ENCODE assay signal across 8 cellular contexts in genomic region chr13:40060318-40061007, GRCh38.
A peak's percentile ranks its signal among the peaks of the same experiment; 100 is the strongest.
DNase-seq lines count a peak whose midpoint lies in the region; ATAC-seq and TF ChIP-seq lines count a peak whose summit lies in the region.

No MANE protein-coding gene starts in this region.

- no peaks in the 10 kb centered on the region for H3K36me3 ChIP-seq in Karpas-422 (ENCODE audit: insufficient read depth, low read length)

- H3K27me3 Mint-ChIP-seq in progenitor cell of endocrine pancreas = peaks cover 16% of the 10 kb centered on the region

- no peaks in the 10 kb centered on the region for H4K20me1 ChIP-seq in Karpas-422 (ENCODE audit: insufficient read depth, low read depth, low read length)

- H3K36me3 Mint-ChIP-seq in progenitor cell of endocrine pancreas (ENCODE audit: insufficient read depth) = no peaks in the 10 kb centered on the region

- H3K4me3 Mint-ChIP-seq in progenitor cell of endocrine pancreas (ENCODE audit: low read depth) = no peak overlapping the region

- H3K9me2 ChIP-seq in Karpas-422 (replicated peaks; ENCODE audit: insufficient read depth, low read length) = no peaks in the 10 kb centered on the region

- H3K4me1 ChIP-seq in Karpas-422 (ENCODE audit: low read length) = peaks cover 28% of the 10 kb centered on the region

- H3K27ac Mint-ChIP-seq in progenitor cell of endocrine pancreas = no peak overlapping the region

- H3K27me3 ChIP-seq in Karpas-422 (ENCODE audit: low read length) = no peaks in the 10 kb centered on the region

- in situ Hi-C loops in astrocyte of the cerebellum (cut with HindIII; ENCODE audit: low sequenced_read_pairs) = no loop called here

- H3K4me1 Mint-ChIP-seq in progenitor cell of endocrine pancreas (ENCODE audit: low read depth) = peaks cover 23% of the 10 kb centered on the region

- no peak overlapping the region for H2AFZ ChIP-seq in Karpas-422 (ENCODE audit: low read length)

- no peak overlapping the region for H3K27ac ChIP-seq in Karpas-422 (ENCODE audit: low read length)

- H3K9me3 ChIP-seq in Karpas-422 (ENCODE audit: low read length) = no peaks in the 10 kb centered on the region

- ATAC-seq in GM21390 (IDR thresholded peaks at IDR 0.05; ENCODE audit: unreplicated experiment) (peak; percentile 76), HG02840 (IDR thresholded peaks at IDR 0.05; ENCODE audit: low FRiP score, unreplicated experiment) (no peak)

- no peaks in the 10 kb centered on the region for H3K9me3 Mint-ChIP-seq in progenitor cell of endocrine pancreas (ENCODE audit: low read depth)

- no peak for TF ChIP-seq CTCF in GM12865 (IDR thresholded peaks at IDR 0.05; ENCODE audit: insufficient read depth, low read depth, low read length, missing control alignments)
- TF ChIP-seq CTCF in astrocyte of the cerebellum (IDR thresholded peaks at IDR 0.05; ENCODE audit: low read depth, low read length, missing control alignments) = no peak
- TF ChIP-seq CTCF in progenitor cell of endocrine pancreas (IDR thresholded peaks at IDR 0.05; ENCODE audit: unreplicated experiment) = no peak

- no peak overlapping the region for H3K4me3 ChIP-seq in GM12865 (ENCODE audit: low read depth, low read length)
- H3K4me3 ChIP-seq in Karpas-422 (ENCODE audit: low read length) = no peak overlapping the region
- no peak overlapping the region for H3K4me3 ChIP-seq in astrocyte of the cerebellum (ENCODE audit: low read depth, low read length)

- H3K4me2 ChIP-seq in Karpas-422 (ENCODE audit: low read depth, low read length, poor library complexity, severe bottlenecking) = peak overlapping the region; percentile 27

- no peaks in the 10 kb centered on the region for H3K79me2 ChIP-seq in Karpas-422 (ENCODE audit: low read length)

- H3K9ac ChIP-seq in Karpas-422 (ENCODE audit: low read length) = no peak overlapping the region

- peak; percentile 97 for DNase-seq in GM12865 (ENCODE audit: low read depth)
- DNase-seq in Karpas-422 = peak; percentile 52
- peak; percentile 88 for DNase-seq in astrocyte of the cerebellum (ENCODE audit: low read depth)
- peak; percentile 19 for DNase-seq in pons (ENCODE audit: low spot score)
- no peak for DNase-seq in progenitor cell of endocrine pancreas (ENCODE audit: low spot score, unreplicated experiment)
- DNase-seq in epidermal melanocyte (ENCODE audit: insufficient read length, low spot score) = no peak

Comparison
In these comparisons a context has a peak if more than half of its experiments do, and no peak if none do; other contexts are left out.
1. DNase-seq: peak in GM12865 (single experiment), Karpas-422 (single experiment), astrocyte of the cerebellum (single experiment) and pons (single experiment); none in progenitor cell of endocrine pancreas (single experiment) and epidermal melanocyte (single experiment).